In the genomic region with DNA sequence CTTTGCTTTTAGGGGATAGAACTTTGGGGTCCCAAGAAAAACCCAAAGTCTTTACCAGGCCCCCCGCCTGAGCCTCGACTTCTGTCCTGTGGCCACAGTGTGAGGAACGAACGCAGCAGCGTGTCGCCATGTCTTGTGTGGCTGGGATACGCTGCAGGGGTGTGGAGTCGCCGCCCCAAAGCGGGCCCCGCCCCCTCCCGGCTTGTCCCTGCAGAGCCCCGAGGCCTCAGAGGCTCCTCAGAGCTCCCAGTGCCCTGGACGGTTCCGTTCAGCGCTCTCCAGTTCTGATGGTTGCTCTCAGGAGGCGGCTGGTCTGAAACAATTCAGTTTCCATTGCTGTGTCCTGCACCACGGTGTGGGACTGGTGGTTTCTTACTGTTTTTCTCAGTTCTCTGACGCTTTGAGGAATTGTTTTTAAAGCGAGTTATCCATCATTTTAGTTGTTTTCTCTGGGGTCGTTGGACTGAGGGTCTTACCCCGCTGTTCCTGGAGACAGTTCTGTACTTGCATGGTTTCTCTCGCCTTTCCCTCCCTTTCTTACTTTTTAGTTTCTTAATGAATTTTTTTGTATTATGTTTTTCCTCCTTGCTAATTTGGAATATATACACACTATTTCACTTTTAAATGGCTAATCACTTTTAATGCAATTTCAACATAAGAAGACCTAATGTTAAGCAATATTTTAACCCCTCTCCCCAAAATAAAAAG, we compare ENCODE assay signal across 5 cellular contexts. TPM values are rescaled to one million over a fixed set of nuclear protein-coding genes. Genes with fewer than 3 reads are reported as not detected.
DNase-seq lines count a peak whose midpoint lies in the region; ATAC-seq lines count a peak whose summit lies in the region.

No MANE protein-coding gene starts in this region.

- peaks cover 14% of the 10 kb centered on the region for H3K27me3 ChIP-seq in NT2/D1 (ENCODE audit: insufficient read depth, insufficient read length)

- H3K4me1 ChIP-seq in NT2/D1 (ENCODE audit: insufficient read depth, insufficient read length), result peaks cover 9% of the 10 kb centered on the region

- ATAC-seq in GM21825 (IDR thresholded peaks at IDR 0.05; ENCODE audit: unreplicated experiment), result no peak

- H3K9ac ChIP-seq in NT2/D1 (ENCODE audit: insufficient read length, low read depth), result peak overlapping the region; percentile 37

- H3K9me3 ChIP-seq in NT2/D1 (ENCODE audit: insufficient read depth, low read length), result no peaks in the 10 kb centered on the region

- H3K4me3 ChIP-seq in NT2/D1 (ENCODE audit: insufficient read length, low read depth), result no peak overlapping the region

- H3K36me3 ChIP-seq in NT2/D1 (ENCODE audit: insufficient read depth, insufficient read length, low read length), result peaks cover 5% of the 10 kb centered on the region

- DNase-seq in NT2/D1 (ENCODE audit: low read depth, low spot score) (no peak), myocyte (ENCODE audit: low read depth) (peak; percentile 17), NCI-H2196 treated with DMSO at 0.1 percent for 48 hours (lab: John Stamatoyannopoulos, UW; ENCODE audit: unreplicated experiment) (no peak)
- DNase-seq in activated naive CD8-positive, alpha-beta T cell treated with anti-CD3 and anti-CD28 coated beads, Interleukin-2, amount 50 U/mL, for 16 hours (ENCODE audit: low read depth, low spot score), result peak; percentile 56

RNA-seq across cellular contexts. Expression of gene IDUA, which starts 1.6 kb away (rescaled TPM):
- total RNA-seq in myocyte, result 27.6 and 30.9 TPM in 2 replicates
- polyA plus RNA-seq in myocyte (2012), result 29.2 TPM

RNA-seq across cellular contexts. Expression of gene SLC26A1, which starts 7.9 kb away (rescaled TPM):
- 0.24 TPM in 1 of 2 replicates, not detected in the other for total RNA-seq in myocyte
- 2.7 TPM for polyA plus RNA-seq in myocyte (2012)

RNA-seq across cellular contexts. Expression of gene DGKQ, which starts 11.9 kb away (rescaled TPM):
- total RNA-seq in myocyte, result 10.2 and 12.5 TPM in 2 replicates
- polyA plus RNA-seq in myocyte (2012), result 9.7 TPM

RNA-seq across cellular contexts. Expression of gene FGFRL1, which starts 26.1 kb away (rescaled TPM):
- total RNA-seq in myocyte, result 20.5 and 22.5 TPM in 2 replicates
- polyA plus RNA-seq in myocyte (2012), result 25.0 TPM

RNA-seq across cellular contexts. Expression of gene TMEM175, which starts 53.0 kb away (rescaled TPM):
- 30.9 and 52.7 TPM in 2 replicates for total RNA-seq in myocyte
- polyA plus RNA-seq in myocyte (2012), result 44.3 TPM

Comparison
In these comparisons a context has a peak if more than half of its experiments do, and no peak if none do; other contexts are left out.
1. DNase-seq: peak in activated naive CD8-positive, alpha-beta T cell treated with anti-CD3 and anti-CD28 coated beads, Interleukin-2, amount 50 U/mL, for 16 hours (single experiment) and myocyte (single experiment); none in NT2/D1 (single experiment) and NCI-H2196 treated with DMSO at 0.1 percent for 48 hours (single experiment).